Comparison of ENCODE assay signal across 8 cellular contexts in genomic region chr4:77158487-77158861, GRCh38. TPM values are rescaled to one million over a fixed set of nuclear protein-coding genes. Genes with fewer than 3 reads are reported as not detected.
DNase-seq lines count a peak whose midpoint lies in the region; ATAC-seq, FAIRE-seq and TF ChIP-seq lines count a peak whose summit lies in the region.

No MANE protein-coding gene starts in this region.

- peaks cover 4 to 31% of the 10 kb centered on the region in 2 experiments for H3K36me3 ChIP-seq in HepG2 (replicated peaks in 1 of 2; ENCODE audit: control insufficient read depth in 1 of 2, insufficient read depth in 2 of 2, low read length in 2 of 2)
- H3K36me3 ChIP-seq in tibial nerve, result peaks cover 0 to 39% (median 0%) of the 10 kb centered on the region in 3 donors

- peaks cover 27% of the 10 kb centered on the region for H3K4me1 ChIP-seq in HepG2 (ENCODE audit: insufficient read depth, low read length)
- H3K4me1 ChIP-seq in tibial nerve, result peaks cover 0 to 52% (median 8%) of the 10 kb centered on the region in 4 donors

- TF ChIP-seq CTCF in HepG2 (CRISPR knock-in tag; IDR thresholded peaks at IDR 0.05), result no peak
- peak in 1 of 5 experiments; percentile 9 for TF ChIP-seq CTCF in tibial nerve (IDR thresholded peaks at IDR 0.05)

- DNase-seq in activated T-cell treated with anti-CD3 and anti-CD28 coated beads for 4 hours, result peak; percentile 1
- no peak for DNase-seq in activated T-cell treated with anti-CD3 and anti-CD28 coated beads, Interleukin-2, amount 50 U/mL, for 1 hour
- DNase-seq in HepG2 (ENCODE audit: low spot score), result no peak
- DNase-seq in tibial nerve (ENCODE audit: low spot score in 2 of 2), result peak in 1 of 2 donors; percentile 22
- no peak for DNase-seq in Ammon's horn (ENCODE audit: low spot score)

- intact Hi-C loops in HepG2 (cut with micrococcal nuclease; ENCODE audit: unreplicated experiment), result loop anchor here (5.0 kb wide), 1 partner anchor 44 kb away; no protein-coding TSS in a partner anchor

- H3K27me3 ChIP-seq in HepG2 (ENCODE audit: control insufficient read depth in 1 of 2, insufficient read depth in 2 of 2, low read length in 2 of 2) (no peaks in the 10 kb centered on the region; a peak in 1 of 5 replicates), tibial nerve (no peaks in the 10 kb centered on the region)

- POLR2A ChIA-PET in HepG2 (lab: Yijun Ruan, JAX), result interaction anchor here (0.6 kb wide), 1 partner anchor 82 kb away, joined by 3 read pairs; no protein-coding TSS in a partner anchor

- BruUV-seq in HepG2 (replicated peaks; lab: Mats Ljungman, UMichigan), result no TSS peak

- H3K9me3 ChIP-seq in HepG2 (ENCODE audit: low read length) (no peaks in the 10 kb centered on the region), tibial nerve (no peaks in the 10 kb centered on the region)

- H3K27ac ChIP-seq in adipose tissue (ENCODE audit: low read depth, low read length) (peak overlapping the region; percentile 26), HepG2 (ENCODE audit: extremely low read length, insufficient read depth, low read length) (peak overlapping the region; percentile 93), tibial nerve (peak overlapping the region; percentile 96 to 99 (median 96))

- TF ChIP-seq EP300 in HepG2 (IDR thresholded peaks at IDR 0.05; ENCODE audit: low read depth in 2 of 2, low read length in 2 of 2) (no peak), HepG2 (CRISPR knock-in tag; IDR thresholded peaks at IDR 0.05; ENCODE audit: borderline replicate concordance) (no peak), tibial nerve (IDR thresholded peaks at IDR 0.05) (no peak)

- H3K79me2 ChIP-seq in HepG2 (ENCODE audit: insufficient read depth, low read length), result peaks cover 6% of the 10 kb centered on the region

- no peak overlapping the region for H2AFZ ChIP-seq in HepG2 (ENCODE audit: low read length)

- peak overlapping the region; percentile 90 for H3K9ac ChIP-seq in HepG2 (ENCODE audit: insufficient read depth, low read depth, low read length)

- in situ Hi-C loops in HepG2 (cut with HindIII; ENCODE audit: extremely low pct_ligation_motif_present, low pct_unique_long_range_greater_than_20kb), result loop anchor here (5.0 kb wide), 1 partner anchor 81 kb away; the partner anchor contains the start of gene CCNI

- no peak for ATAC-seq in HepG2
- ATAC-seq in GM19463 (IDR thresholded peaks at IDR 0.05; ENCODE audit: unreplicated experiment), result no peak
- no peak for ATAC-seq in GM19035 (IDR thresholded peaks at IDR 0.05; ENCODE audit: unreplicated experiment)

- CTCF ChIA-PET in HepG2 (lab: Yijun Ruan, JAX; ENCODE audit: low intra/inter-chr PET ratio, low total read pairs), result no interaction called here

- H4K20me1 ChIP-seq in HepG2 (ENCODE audit: insufficient read depth, low read length), result no peaks in the 10 kb centered on the region

- TF ChIP-seq POLR2A in HepG2 (IDR thresholded peaks at IDR 0.05; ENCODE audit: insufficient read depth in 1 of 2, low read depth in 2 of 2, low read length in 2 of 2) (no peak), tibial nerve (IDR thresholded peaks at IDR 0.05) (no peak)

- no peak for FAIRE-seq in HepG2 (lab: Jason Lieb, UNC)

- peak overlapping the region; percentile 88 for H3K4me2 ChIP-seq in HepG2 (ENCODE audit: low read depth, low read length)

- 6 to 10% (median 10%) methylated on average over 6 of the region's 6 CpGs for WGBS in adipose tissue, 3 donors
- WGBS in HepG2 (ENCODE audit: low lambda C conversion rate), result 38% methylated on average over 6 of the region's 6 CpGs
- WGBS in tibial nerve, 2 donors, result 3 to 4% methylated on average over 6 of the region's 6 CpGs

- no peak for TF ChIP-seq RAD21 in HepG2 (CRISPR knock-in tag; IDR thresholded peaks at IDR 0.05)

- peak overlapping the region; percentile 88 to 99 (median 99) for H3K4me3 ChIP-seq in HepG2 (replicated peaks in 1 of 3; ENCODE audit: insufficient read depth in 1 of 3, low read depth in 2 of 3, low read length in 3 of 3)
- peak overlapping the region; percentile 61 to 84 (median 80) for H3K4me3 ChIP-seq in tibial nerve

TF ChIP-seq in HepG2, 621 proteins besides CTCF, POLR2A, EP300 and RAD21:
- TF ChIP-seq GATAD1 (CRISPR knock-in tag; IDR thresholded peaks at IDR 0.05) (no peak), MAX (IDR thresholded peaks at IDR 0.05) (0 out of 2 replicates have a peak, but pooled peaks have one; percentile 1), ZNF567 (CRISPR knock-in tag; IDR thresholded peaks at IDR 0.05; ENCODE audit: borderline replicate concordance) (0 out of 2 replicates have a peak, but pooled peaks have one; percentile 10)

RNA-seq across cellular contexts. Expression of gene CCNG2, which starts 1.5 kb away (rescaled TPM):
- polyA plus RNA-seq in adipose tissue (10 to 100 TPM in 2 of 3 donors, 1 to 10 TPM in 1; 8.9 to 46.9 (median 13.4) TPM), HepG2 (2011; rRNA removed) (8.5 and 11.5 TPM in 2 replicates)
- total RNA-seq in HepG2 (2016; rRNA removed; fragmentation: Illumina TruSeq; extraction: Trizol) (3.9 and 6.1 TPM in 2 replicates), tibial nerve (10 to 100 TPM; 21.0 to 36.7 (median 27.9) TPM)
- total RNA-seq in HepG2 (2016; cell fraction: cytosol; rRNA removed; fragmentation: Illumina TruSeq; extraction: Trizol; ENCODE audit: low read depth), result 1.4 and 1.8 TPM in 2 replicates
- 4.1 and 5.7 TPM in 2 replicates for total RNA-seq in HepG2 (2016; cell fraction: insoluble cytoplasmic fraction; rRNA removed; fragmentation: Illumina TruSeq; extraction: Trizol)
- 6.1 and 7.7 TPM in 2 replicates for total RNA-seq in HepG2 (2016; cell fraction: membrane; rRNA removed; fragmentation: Illumina TruSeq; extraction: Trizol)
- 4.9 and 5.6 TPM in 2 replicates for total RNA-seq in HepG2 (2016; cell fraction: nucleus; rRNA removed; fragmentation: Illumina TruSeq; extraction: Trizol)
- 3.6 and 4.5 TPM in 2 replicates for polyA plus RNA-seq in HepG2 (2011; cell fraction: cytosol; rRNA removed)
- polyA plus RNA-seq in HepG2 (2011; cell fraction: nucleus; rRNA removed), result 6.7 and 9.8 TPM in 2 replicates
- 9.4 and 14.3 TPM in 2 replicates for polyA plus RNA-seq in HepG2 (2012)
- 2.4 and 2.5 TPM in 2 replicates for polyA plus RNA-seq in HepG2 (2016; cell fraction: cytosol; fragmentation: Illumina TruSeq; extraction: Trizol; ENCODE audit: low read depth)
- 8.0 and 8.5 TPM in 2 replicates for polyA plus RNA-seq in HepG2 (2016; cell fraction: insoluble cytoplasmic fraction; fragmentation: Illumina TruSeq; extraction: Trizol; ENCODE audit: low read depth)
- polyA plus RNA-seq in HepG2 (2016; cell fraction: membrane; fragmentation: Illumina TruSeq; extraction: Trizol; ENCODE audit: low read depth), result 6.7 and 7.8 TPM in 2 replicates
- polyA plus RNA-seq in HepG2 (2016; cell fraction: nucleus; fragmentation: Illumina TruSeq; extraction: Trizol; ENCODE audit: insufficient read depth, low read depth), result 11.1 and 12.2 TPM in 2 replicates
- 3.0 and 5.4 TPM in 2 replicates for polyA minus RNA-seq in HepG2 (2011; rRNA and poly(A)+ RNA removed; ENCODE audit: low replicate concordance)
- polyA minus RNA-seq in HepG2 (2011; cell fraction: cytosol; rRNA and poly(A)+ RNA removed), result 7.0 and 10.4 TPM in 2 replicates
- 14.4 and 15.4 TPM in 2 replicates for polyA minus RNA-seq in HepG2 (2011; cell fraction: nucleus; rRNA and poly(A)+ RNA removed)

Comparison
In these comparisons a context has a peak if more than half of its experiments do, and no peak if none do; other contexts are left out.
1. H3K27ac ChIP-seq: peak in every context shown above with its lines; median percentile 96 in tibial nerve; 93 in HepG2; 26 in adipose tissue.